Comparison of ENCODE assay signal across 8 cellular contexts in the genomic region with DNA sequence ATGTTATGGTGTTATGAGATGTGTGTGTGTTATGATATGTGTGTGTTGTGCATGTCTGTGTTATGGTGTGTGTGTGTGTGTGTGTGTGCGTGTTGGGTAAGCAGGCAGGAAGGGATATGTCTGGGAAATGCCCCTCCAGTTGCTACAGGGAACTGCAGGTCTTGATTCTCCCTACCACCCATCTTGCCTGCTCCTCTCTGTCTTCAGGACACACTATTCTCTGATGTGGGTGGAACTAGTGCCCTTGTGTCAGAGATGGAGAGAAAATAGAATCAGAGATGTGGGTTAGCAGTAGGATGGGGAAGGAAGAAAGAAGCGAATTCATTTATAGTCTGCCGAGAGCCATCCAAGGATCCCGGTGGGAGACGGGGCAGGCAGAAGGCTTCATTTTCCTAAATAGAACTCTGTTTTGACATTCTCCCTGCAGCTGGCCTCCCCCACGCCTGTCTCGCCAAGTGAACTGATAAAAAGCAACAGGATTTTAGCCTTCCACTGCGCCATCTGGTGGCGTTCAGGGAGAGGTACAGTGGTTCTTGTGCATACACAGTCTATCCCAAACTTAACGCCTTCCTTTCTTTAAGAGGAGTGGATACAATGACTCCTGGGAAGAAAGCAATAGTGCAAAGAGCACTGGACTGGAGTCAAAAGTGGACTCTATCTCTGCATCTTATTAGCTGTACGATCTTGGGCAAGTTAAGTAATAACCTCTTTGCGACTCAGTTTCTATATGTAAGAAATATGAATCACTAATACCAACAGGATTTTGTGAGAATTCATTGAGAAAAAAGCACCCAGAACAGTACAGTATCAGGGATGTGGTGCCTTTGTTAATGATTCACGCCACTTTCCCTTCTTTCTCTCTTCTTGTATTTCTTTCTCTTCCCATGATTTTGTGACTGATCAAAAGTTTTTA. TPM values are rescaled to one million over a fixed set of nuclear protein-coding genes. Genes with fewer than 3 reads are reported as not detected.
DNase-seq lines count a peak whose midpoint lies in the region; ATAC-seq and TF ChIP-seq lines count a peak whose summit lies in the region.

No MANE protein-coding gene starts in this region.

- no peak for TF ChIP-seq EP300 in neural cell (conservative IDR thresholded peaks at IDR 0.05; ENCODE audit: poor library complexity, severe bottlenecking)

- peak overlapping the region; percentile 15 for H3K9ac ChIP-seq in neural cell (ENCODE audit: low read length)

- H3K79me2 ChIP-seq in neural cell (replicated peaks; ENCODE audit: insufficient read depth, low read length) = no peaks in the 10 kb centered on the region

- peak; percentile 81 for ATAC-seq in GM21381 (IDR thresholded peaks at IDR 0.05; ENCODE audit: unreplicated experiment)

- H3K4me3 ChIP-seq in Jurkat, Clone E6-1 (ENCODE audit: low read length) = no peak overlapping the region
- H3K4me3 ChIP-seq in esophagus squamous epithelium = peak overlapping the region in 1 of 4 donors; percentile 47
- peak overlapping the region; percentile 36 for H3K4me3 ChIP-seq in neural cell (ENCODE audit: low read length)

- H3K9me2 ChIP-seq in neural cell (ENCODE audit: insufficient read depth, low read length) = no peaks in the 10 kb centered on the region

- H3K27ac ChIP-seq in esophagus squamous epithelium (no peak overlapping the region), neural cell (ENCODE audit: low read length) (peak overlapping the region; percentile 34), substantia nigra (ENCODE audit: low read depth, low read length, poor library complexity, severe bottlenecking) (no peak overlapping the region)

- H3K27me3 ChIP-seq in esophagus squamous epithelium = no peaks in the 10 kb centered on the region
- H3K27me3 ChIP-seq in neural cell (ENCODE audit: insufficient read depth, low read depth, low read length) = no peaks in the 10 kb centered on the region

- no peak overlapping the region for H3K4me2 ChIP-seq in neural cell (ENCODE audit: low read length)

- H3K36me3 ChIP-seq in esophagus squamous epithelium (no peaks in the 10 kb centered on the region), neural cell (ENCODE audit: insufficient read depth, low read length) (no peaks in the 10 kb centered on the region)

- peak overlapping the region; percentile 30 for H2AFZ ChIP-seq in neural cell (ENCODE audit: low read depth, low read length)

- 13% methylated on average over 10 to 13 of the region's 13 CpGs for WGBS in esophagus squamous epithelium, 2 donors

- no peak for TF ChIP-seq POLR2A in esophagus squamous epithelium (IDR thresholded peaks at IDR 0.05)

- intact Hi-C loops in esophagus squamous epithelium (cut with DNase I) = loop anchor here (5.0 to 10.0 kb wide), 3 partner anchors 49 to 1573 kb away; a partner anchor contains a TSS

- no peaks in the 10 kb centered on the region for H3F3A ChIP-seq in neural cell (ENCODE audit: insufficient read depth, low read length, poor library complexity, severe bottlenecking)

- TF ChIP-seq CTCF in esophagus squamous epithelium (IDR thresholded peaks at IDR 0.05) = peak; percentile 92 to 94 (median 92)
- peak; percentile 96 for TF ChIP-seq CTCF in neural cell (IDR thresholded peaks at IDR 0.05; ENCODE audit: poor library complexity, severe bottlenecking)

- TF ChIP-seq RAD21 in neural cell (conservative IDR thresholded peaks at IDR 0.05) = peak; percentile 87

- H4K20me1 ChIP-seq in neural cell (ENCODE audit: insufficient read depth) = no peaks in the 10 kb centered on the region

- peaks cover 9 to 33% (median 17%) of the 10 kb centered on the region in 3 donors for H3K4me1 ChIP-seq in esophagus squamous epithelium

- DNase-seq in D341Med (ENCODE audit: low spot score) (peak; percentile 80), activated T-cell treated with anti-CD3 and anti-CD28 coated beads for 48 hours (ENCODE audit: low read depth) (peak; percentile 40), esophagus squamous epithelium (lab: John Stamatoyannopoulos, UW) (no peak), substantia nigra (lab: John Stamatoyannopoulos, UW) (peak in 47 of 49 donors; percentile 3 to 82 (median 60))
- DNase-seq in Jurkat, Clone E6-1 (ENCODE audit: low read depth, low spot score) = peak; percentile 57

- H3K9me3 ChIP-seq in esophagus squamous epithelium (no peaks in the 10 kb centered on the region), neural cell (ENCODE audit: low read length) (no peaks in the 10 kb centered on the region)

TF ChIP-seq in PFSK-1, 5 proteins besides CTCF, POLR2A, EP300 and RAD21:
- TF ChIP-seq SIN3A (IDR thresholded peaks at IDR 0.05; ENCODE audit: borderline replicate concordance, insufficient read depth, low read length) = 0 out of 2 replicates have a peak, but pooled peaks have one; percentile 55
- TF ChIP-seq, protein P1, sequence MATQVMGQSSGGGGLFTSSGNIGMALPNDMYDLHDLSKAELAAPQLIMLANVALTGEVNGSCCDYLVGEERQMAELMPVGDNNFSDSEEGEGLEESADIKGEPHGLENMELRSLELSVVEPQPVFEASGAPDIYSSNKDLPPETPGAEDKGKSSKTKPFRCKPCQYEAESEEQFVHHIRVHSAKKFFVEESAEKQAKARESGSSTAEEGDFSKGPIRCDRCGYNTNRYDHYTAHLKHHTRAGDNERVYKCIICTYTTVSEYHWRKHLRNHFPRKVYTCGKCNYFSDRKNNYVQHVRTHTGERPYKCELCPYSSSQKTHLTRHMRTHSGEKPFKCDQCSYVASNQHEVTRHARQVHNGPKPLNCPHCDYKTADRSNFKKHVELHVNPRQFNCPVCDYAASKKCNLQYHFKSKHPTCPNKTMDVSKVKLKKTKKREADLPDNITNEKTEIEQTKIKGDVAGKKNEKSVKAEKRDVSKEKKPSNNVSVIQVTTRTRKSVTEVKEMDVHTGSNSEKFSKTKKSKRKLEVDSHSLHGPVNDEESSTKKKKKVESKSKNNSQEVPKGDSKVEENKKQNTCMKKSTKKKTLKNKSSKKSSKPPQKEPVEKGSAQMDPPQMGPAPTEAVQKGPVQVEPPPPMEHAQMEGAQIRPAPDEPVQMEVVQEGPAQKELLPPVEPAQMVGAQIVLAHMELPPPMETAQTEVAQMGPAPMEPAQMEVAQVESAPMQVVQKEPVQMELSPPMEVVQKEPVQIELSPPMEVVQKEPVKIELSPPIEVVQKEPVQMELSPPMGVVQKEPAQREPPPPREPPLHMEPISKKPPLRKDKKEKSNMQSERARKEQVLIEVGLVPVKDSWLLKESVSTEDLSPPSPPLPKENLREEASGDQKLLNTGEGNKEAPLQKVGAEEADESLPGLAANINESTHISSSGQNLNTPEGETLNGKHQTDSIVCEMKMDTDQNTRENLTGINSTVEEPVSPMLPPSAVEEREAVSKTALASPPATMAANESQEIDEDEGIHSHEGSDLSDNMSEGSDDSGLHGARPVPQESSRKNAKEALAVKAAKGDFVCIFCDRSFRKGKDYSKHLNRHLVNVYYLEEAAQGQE (IDR thresholded peaks at IDR 0.05; ENCODE audit: insufficient read depth in 1 of 2, low read depth in 2 of 2, low read length in 2 of 2) = no peak

TF ChIP-seq in neural cell, 6 proteins besides CTCF, POLR2A, EP300 and RAD21:
- TF ChIP-seq SMC3 (conservative IDR thresholded peaks at IDR 0.05; ENCODE audit: poor library complexity) (peak; percentile 98), TAF1 (IDR thresholded peaks at IDR 0.05; ENCODE audit: low read depth) (no peak)

RNA-seq across cellular contexts. Expression of a gene that starts 14.1 kb away (rescaled TPM):
- not detected for polyA plus RNA-seq in Jurkat, Clone E6-1 (2012; ENCODE audit: insufficient read depth, insufficient read length)
- 8.1 TPM for polyA plus RNA-seq in PFSK-1 (2012; ENCODE audit: insufficient read length, low read depth)
- 100 to 1,000 TPM; 105 to 209 (median 158) TPM for total RNA-seq in esophagus squamous epithelium
- 2.0 and 5.2 TPM in 2 replicates for polyA plus RNA-seq in neural cell
- 0.97 TPM in 1 of 2 replicates, not detected in the other for polyA minus RNA-seq in neural cell
